ENCODE assay signal across 10 cellular contexts in the genomic region with DNA sequence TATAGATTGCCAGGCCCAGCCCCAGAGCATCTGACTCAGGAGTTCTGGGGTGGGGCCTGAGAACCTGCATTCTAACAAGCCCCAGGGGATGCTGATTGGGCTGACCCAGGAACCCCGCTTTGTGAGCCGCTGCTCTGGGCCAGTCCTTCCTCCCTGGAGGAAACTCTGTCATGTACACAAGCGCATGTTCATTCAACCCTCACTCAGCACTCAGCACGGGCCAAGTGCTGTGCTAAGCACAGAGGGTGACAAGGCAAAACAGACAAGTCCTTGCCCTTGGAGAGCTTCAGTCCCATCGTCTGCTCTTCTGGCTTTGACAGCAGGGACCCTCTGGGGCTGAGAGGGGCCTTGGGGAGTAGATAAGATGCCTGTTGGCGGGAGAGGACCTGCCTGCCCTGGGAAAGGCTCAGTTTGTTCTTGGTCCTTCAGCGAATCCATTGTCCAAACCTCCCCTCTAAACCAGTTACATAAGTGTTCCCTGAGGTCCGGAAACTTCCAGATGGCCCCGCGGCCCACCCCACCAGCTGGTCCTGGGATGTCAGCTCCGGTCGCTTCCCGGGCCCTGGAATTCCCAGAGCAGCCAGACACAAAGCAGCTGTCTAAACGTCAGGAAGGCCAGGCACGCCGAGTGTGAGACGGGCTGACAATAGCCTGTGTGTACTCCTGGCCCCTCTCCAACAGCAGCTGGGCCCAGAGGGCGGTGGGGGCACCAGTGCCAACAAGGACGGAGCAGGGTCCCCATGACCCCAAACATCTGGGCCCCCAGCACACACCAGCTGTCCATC.
DNase-seq lines count a peak whose midpoint lies in the region; ATAC-seq and TF ChIP-seq lines count a peak whose summit lies in the region.
"Had no signal": no experiment of that assay in that cellular context is flagged by ENCODE, and none has a peak within 500 bp of the region (broad histone marks: within the 10 kb centered on the region; RNA-seq: fewer than 3 reads in every experiment).

No MANE protein-coding gene starts in this region.

- ATAC-seq in GM21723 (IDR thresholded peaks at IDR 0.05; ENCODE audit: unreplicated experiment): no peak
- ATAC-seq in activated T-helper 17 cell treated with anti-CD3 and anti-CD28 coated beads, Interleukin-2, amount 50 U/mL, for 72 hours (replicated peaks): no peak

- peaks cover 17% of the 10 kb centered on the region for H3K27me3 Mint-ChIP-seq in activated T-helper 17 cell treated with anti-CD3 and anti-CD28 coated beads, Interleukin-2, amount 50 U/mL, for 72 hours

- no peak overlapping the region for H3K4me3 Mint-ChIP-seq in activated T-helper 17 cell treated with anti-CD3 and anti-CD28 coated beads, Interleukin-2, amount 50 U/mL, for 72 hours

- H3K27me3 ChIP-seq in right atrium auricular region (no peaks in the 10 kb centered on the region), breast epithelium (peaks cover 0 to 4% of the 10 kb centered on the region in 2 donors)

- no peak for TF ChIP-seq POLR2A in breast epithelium (IDR thresholded peaks at IDR 0.05)

- H3K36me3 Mint-ChIP-seq in activated T-helper 17 cell treated with anti-CD3 and anti-CD28 coated beads, Interleukin-2, amount 50 U/mL, for 72 hours (ENCODE audit: low read depth): no peaks in the 10 kb centered on the region

- TF ChIP-seq CTCF in right atrium auricular region (IDR thresholded peaks at IDR 0.05) (no peak), breast epithelium (IDR thresholded peaks at IDR 0.05) (no peak)

- H3K9me3 Mint-ChIP-seq in activated T-helper 17 cell treated with anti-CD3 and anti-CD28 coated beads, Interleukin-2, amount 50 U/mL, for 72 hours: no peaks in the 10 kb centered on the region

- H3K4me3 ChIP-seq in right atrium auricular region: no peak overlapping the region
- no peak overlapping the region for H3K4me3 ChIP-seq in breast epithelium

- no peaks in the 10 kb centered on the region for H3K4me1 Mint-ChIP-seq in activated T-helper 17 cell treated with anti-CD3 and anti-CD28 coated beads, Interleukin-2, amount 50 U/mL, for 72 hours

- DNase-seq in DMS53 (lab: John Stamatoyannopoulos, UW) (peak; percentile 86), amygdala (lab: John Stamatoyannopoulos, UW) (peak in 41 of 56 donors; percentile 13 to 93 (median 49)), right atrium auricular region (ENCODE audit: low spot score) (peak; percentile 89), pons (ENCODE audit: low spot score) (peak; percentile 81), breast epithelium (ENCODE audit: low spot score in 2 of 2) (no peak), EL (no peak)
- DNase-seq: activated effector memory CD4-positive, alpha-beta T cell treated with Interleukin-2 at 50 U/mL for 16 hours; DND-41 had no signal

- intact Hi-C loops in breast epithelium (cut with DNase I; ENCODE audit: low total_unique reads): no loop called here

- H3K36me3 ChIP-seq in right atrium auricular region (no peaks in the 10 kb centered on the region), breast epithelium (no peaks in the 10 kb centered on the region)

- no peak overlapping the region for H3K27ac Mint-ChIP-seq in activated T-helper 17 cell treated with anti-CD3 and anti-CD28 coated beads, Interleukin-2, amount 50 U/mL, for 72 hours

- peak overlapping the region; percentile 82 to 94 for H3K27ac ChIP-seq in right atrium auricular region
- H3K27ac ChIP-seq in breast epithelium: peak overlapping the region in 1 of 2 donors; percentile 78

- H3K4me1 ChIP-seq in right atrium auricular region (peaks cover 0 to 46% of the 10 kb centered on the region in 2 donors), breast epithelium (peaks cover 0 to 3% of the 10 kb centered on the region in 2 donors)

- H3K9me3 ChIP-seq in right atrium auricular region (no peaks in the 10 kb centered on the region), breast epithelium (no peaks in the 10 kb centered on the region)

Comparison
In these comparisons a context has a peak if more than half of its experiments do, and no peak if none do; other contexts are left out.
1. DNase-seq: peak in DMS53 (single experiment), amygdala (41 of 56), right atrium auricular region (single experiment) and pons (single experiment); none in breast epithelium (0 of 2) and EL (single experiment).